In the genomic region with DNA sequence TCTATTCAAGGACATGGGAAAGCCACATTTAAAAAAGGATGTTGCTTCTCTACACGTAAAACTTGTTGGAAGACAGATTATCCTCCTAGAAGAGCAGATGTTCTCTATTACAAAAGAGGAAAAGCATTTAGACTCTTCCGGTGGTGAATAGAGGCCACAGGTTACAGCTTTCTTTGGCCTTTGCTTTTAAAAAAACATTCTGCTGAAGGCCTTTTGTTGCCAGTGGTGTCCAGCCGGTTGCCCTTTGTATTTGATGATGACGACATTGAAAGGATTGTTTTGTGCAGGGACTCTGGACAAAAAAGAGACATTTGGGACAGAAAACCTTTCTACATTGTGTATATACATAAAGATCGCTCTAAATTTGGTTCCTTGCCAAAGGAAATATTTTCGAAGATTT, we compare ENCODE assay signal across 9 cellular contexts.
DNase-seq lines count a peak whose midpoint lies in the region; ATAC-seq and TF ChIP-seq lines count a peak whose summit lies in the region.
"Had no signal": no experiment of that assay in that cellular context is flagged by ENCODE, and none has a peak within 500 bp of the region (broad histone marks: within the 10 kb centered on the region; RNA-seq: fewer than 3 reads in every experiment).

No MANE protein-coding gene starts in this region.

- CTCF ChIA-PET in PC-3 (lab: Charles Lee) = no interaction called here

- H3K9me3 ChIP-seq in SJCRH30 (replicated peaks) (no peaks in the 10 kb centered on the region), PC-3 (ENCODE audit: low read length) (no peaks in the 10 kb centered on the region)

- H3F3A ChIP-seq in PC-3 (ENCODE audit: low read length, unreplicated experiment) = no peaks in the 10 kb centered on the region

- H3K4me2 ChIP-seq in PC-3 (ENCODE audit: low read length) = no peak overlapping the region

- no peaks in the 10 kb centered on the region for H3K27me3 ChIP-seq in SJCRH30
- no peaks in the 10 kb centered on the region for H3K27me3 ChIP-seq in PC-3 (ENCODE audit: low read length)

- H3K4me3 ChIP-seq in SJCRH30 (no peak overlapping the region), PC-3 (ENCODE audit: low read length) (no peak overlapping the region)

- H4K20me1 ChIP-seq in PC-3 (ENCODE audit: low read length) = no peaks in the 10 kb centered on the region

- H3K79me2 ChIP-seq in PC-3 (ENCODE audit: low read length) = no peaks in the 10 kb centered on the region

- TF ChIP-seq CTCF in PC-3 (conservative IDR thresholded peaks at IDR 0.05; ENCODE audit: low read depth, low read length) = no peak

- peaks cover 49% of the 10 kb centered on the region for H3K4me1 ChIP-seq in SJCRH30
- peaks cover 20% of the 10 kb centered on the region for H3K4me1 ChIP-seq in PC-3 (ENCODE audit: insufficient read depth, low read length)

- no peak overlapping the region for H2AFZ ChIP-seq in PC-3 (ENCODE audit: low read length)

- H3K9ac ChIP-seq in PC-3 (ENCODE audit: low read length) = no peak overlapping the region

- intact Hi-C loops in PC-3 (cut with micrococcal nuclease) = no loop called here

- DNase-seq in HT1080 (ENCODE audit: low read depth) = peak; percentile 52
- DNase-seq in SJCRH30 = peak in 1 of 2 experiments; percentile 59
- DNase-seq in globus pallidus (ENCODE audit: low spot score) = peak; percentile 45
- DNase-seq in putamen (ENCODE audit: low spot score) = peak; percentile 16
- no peak for DNase-seq in T1000 (lab: John Stamatoyannopoulos, UW)
- no peak for DNase-seq in PC-3
- no peak for DNase-seq in kidney tubule cell (ENCODE audit: low spot score)
- DNase-seq: activated naive CD4-positive, alpha-beta T cell had no signal

- ATAC-seq in PC-3 = no peak
- ATAC-seq in GM21528 (IDR thresholded peaks at IDR 0.05; ENCODE audit: low FRiP score, unreplicated experiment) = no peak

- no peaks in the 10 kb centered on the region for H3K9me2 ChIP-seq in PC-3 (replicated peaks; ENCODE audit: low read length)

- H3K36me3 ChIP-seq in SJCRH30 = 0 out of 2 replicates have a peak, but pooled peaks cover 11% of the 10 kb centered on the region
- H3K36me3 ChIP-seq in PC-3 (ENCODE audit: low read depth, low read length) = no peaks in the 10 kb centered on the region

- POLR2A ChIA-PET in PC-3 (lab: Charles Lee; ENCODE audit: unreplicated experiment) = no interaction called here

- peak overlapping the region; percentile 61 for H3K27ac ChIP-seq in SJCRH30
- no peak overlapping the region for H3K27ac ChIP-seq in PC-3 (ENCODE audit: low read length)

- BruUV-seq in PC-3 (replicated peaks; lab: Mats Ljungman, UMichigan) = no TSS peak

Comparison
In these comparisons a context has a peak if more than half of its experiments do, and no peak if none do; other contexts are left out.
1. DNase-seq: peak in HT1080 (single experiment), globus pallidus (single experiment) and putamen (single experiment); none in T1000 (single experiment), PC-3 (single experiment) and kidney tubule cell (single experiment).